Comparison of ENCODE assay signal across 16 cellular contexts in genomic region chr12:56114084-56114483, GRCh38. TPM values are rescaled to one million over a fixed set of nuclear protein-coding genes. Genes with fewer than 3 reads are reported as not detected.
DNase-seq lines count a peak whose midpoint lies in the region; ATAC-seq and TF ChIP-seq lines count a peak whose summit lies in the region.
"Had no signal": no experiment of that assay in that cellular context is flagged by ENCODE, and none has a peak within 500 bp of the region (broad histone marks: within the 10 kb centered on the region; RNA-seq: fewer than 3 reads in every experiment).

No MANE protein-coding gene starts in this region.

- peaks cover 11 to 19% of the 10 kb centered on the region in 2 experiments for H3K4me1 ChIP-seq in HCT116 (ENCODE audit: control insufficient read depth in 1 of 2, insufficient read depth in 2 of 2, low read length in 2 of 2)
- peaks cover 3% of the 10 kb centered on the region for H3K4me1 ChIP-seq in endodermal cell (ENCODE audit: control insufficient read depth, insufficient read depth, low read length)

- H3K79me2 ChIP-seq in HCT116 (ENCODE audit: insufficient read depth, low read length): peaks cover 33% of the 10 kb centered on the region

- no peaks in the 10 kb centered on the region for H4K20me1 ChIP-seq in HCT116 (ENCODE audit: insufficient read depth)

- H3K4me1 Mint-ChIP-seq in activated naive CD8-positive, alpha-beta T cell treated with anti-CD3 and anti-CD28 coated beads, Interleukin-2, amount 10 ng/mL, durations not matched to agents 7 days and 5 days: peaks cover 21% of the 10 kb centered on the region
- peaks cover 13% of the 10 kb centered on the region for H3K4me1 Mint-ChIP-seq in endodermal cell

- ATAC-seq in HCT116: no peak
- no peak for ATAC-seq in activated naive CD8-positive, alpha-beta T cell treated with anti-CD3 and anti-CD28 coated beads, Interleukin-2, amount 10 ng/mL, durations not matched to agents 7 days and 5 days (ENCODE audit: low read depth)
- ATAC-seq: PC-3 had no signal

- peak overlapping the region; percentile 17 for H3K27ac Mint-ChIP-seq in activated naive CD8-positive, alpha-beta T cell treated with anti-CD3 and anti-CD28 coated beads, Interleukin-2, amount 10 ng/mL, durations not matched to agents 7 days and 5 days
- H3K27ac Mint-ChIP-seq in endodermal cell: no peak overlapping the region

- WGBS in endodermal cell (ENCODE audit: insufficient coverage in 1 of 2, insufficient read length in 1 of 2), 2 experiments: 83 to 100% methylated on average over 1 of the region's 1 CpG

- H3K4me3 ChIP-seq in HCT116 (replicated peaks in 1 of 2; ENCODE audit: low read depth in 1 of 2, low read length in 2 of 2): no peak overlapping the region
- H3K4me3 ChIP-seq in endodermal cell (ENCODE audit: low read length): no peak overlapping the region
- H3K4me3 ChIP-seq: dorsolateral prefrontal cortex, stomach had no signal

- TF ChIP-seq RAD21 in HCT116 (IDR thresholded peaks at IDR 0.05; ENCODE audit: low read depth): no peak

- H3K4me3 Mint-ChIP-seq in activated naive CD8-positive, alpha-beta T cell treated with anti-CD3 and anti-CD28 coated beads, Interleukin-2, amount 10 ng/mL, durations not matched to agents 7 days and 5 days: no peak overlapping the region
- H3K4me3 Mint-ChIP-seq in endodermal cell: no peak overlapping the region
- H3K4me3 Mint-ChIP-seq: H9 had no signal

- no peak for TF ChIP-seq CTCF in 22Rv1 (IDR thresholded peaks at IDR 0.05)
- TF ChIP-seq CTCF in HCT116 (IDR thresholded peaks at IDR 0.05 in 2 of 3, conservative IDR thresholded peaks at IDR 0.05 in 1 of 3; ENCODE audit: borderline replicate concordance in 1 of 3, insufficient read depth in 1 of 3, low read depth in 2 of 3, low read length in 2 of 3): no peak
- no peak for TF ChIP-seq CTCF in endodermal cell (conservative IDR thresholded peaks at IDR 0.05)

- H3K9me2 ChIP-seq in HCT116 (ENCODE audit: insufficient read depth): no peaks in the 10 kb centered on the region

- peaks cover 47% of the 10 kb centered on the region for H3K36me3 Mint-ChIP-seq in activated naive CD8-positive, alpha-beta T cell treated with anti-CD3 and anti-CD28 coated beads, Interleukin-2, amount 10 ng/mL, durations not matched to agents 7 days and 5 days
- H3K36me3 Mint-ChIP-seq in endodermal cell (ENCODE audit: low read depth): peaks cover 61% of the 10 kb centered on the region

- H3K4me2 ChIP-seq in HCT116 (ENCODE audit: low read length): no peak overlapping the region

- DNase-seq in HCT116 (ENCODE audit: low read depth, low spot score) (no peak), endodermal cell (no peak), ecto neural progenitor cell (ENCODE audit: low spot score) (no peak), activated gamma-delta T cell (lab: John Stamatoyannopoulos, UW) (no peak)
- no peak for DNase-seq in activated naive CD8-positive, alpha-beta T cell treated with anti-CD3 and anti-CD28 coated beads, Interleukin-2, amount 10 ng/mL, durations not matched to agents 7 days and 5 days
- DNase-seq: BE2C; dorsolateral prefrontal cortex; foreskin fibroblast; H9; midbrain; NCI-H2227 treated with DMSO at 0.1 percent for 48 hours; PC-3; stimulated activated CD4-positive, alpha-beta T cell treated with anti-CD3 and anti-CD28 coated beads, Interleukin-4, amount 100 ng/mL, for 24 hours; stomach; T-helper 9 cell had no signal

- no peaks in the 10 kb centered on the region for H3K27me3 Mint-ChIP-seq in activated naive CD8-positive, alpha-beta T cell treated with anti-CD3 and anti-CD28 coated beads, Interleukin-2, amount 10 ng/mL, durations not matched to agents 7 days and 5 days
- no peaks in the 10 kb centered on the region for H3K27me3 Mint-ChIP-seq in endodermal cell (ENCODE audit: insufficient read depth)

- no TSS peak for BruUV-seq in HCT116 (replicated peaks; lab: Mats Ljungman, UMichigan)

- H3K27me3 ChIP-seq in HCT116 (ENCODE audit: insufficient read depth, low read length): no peaks in the 10 kb centered on the region
- H3K27me3 ChIP-seq in endodermal cell (ENCODE audit: control insufficient read depth, insufficient read depth, low read length, poor library complexity, severe bottlenecking): no peaks in the 10 kb centered on the region
- H3K27me3 ChIP-seq: BE2C, dorsolateral prefrontal cortex, stomach had no signal

- intact Hi-C loops in HCT116 (cut with micrococcal nuclease): loop anchor here (10.0 kb wide), 1 partner anchor 379 kb away; no protein-coding TSS in a partner anchor

- CTCF ChIA-PET in HCT116 (lab: Charles Lee): interaction anchor here (2.2 kb wide), 1 partner anchor 10 kb away, joined by 5 read pairs; the partner anchor contains the start of gene PA2G4

- H3K27ac ChIP-seq in 22Rv1: peak overlapping the region; percentile 99
- peak overlapping the region; percentile 13; the same call in 1 of the 2 replicates for H3K27ac ChIP-seq in HCT116 (ENCODE audit: low read depth, low read length)
- no peak overlapping the region for H3K27ac ChIP-seq in endodermal cell (ENCODE audit: low read depth, low read length)

- H3K36me3 ChIP-seq in HCT116 (ENCODE audit: control insufficient read depth in 1 of 2, insufficient read depth in 2 of 2, low read length in 2 of 2) (peaks cover 30 to 50% of the 10 kb centered on the region in 2 experiments), endodermal cell (ENCODE audit: control insufficient read depth, insufficient read depth, low read length) (peaks cover 58% of the 10 kb centered on the region)

- no peak for TF ChIP-seq POLR2A in HCT116 (IDR thresholded peaks at IDR 0.05; ENCODE audit: borderline replicate concordance, extremely low read depth, insufficient read depth, insufficient read length)

- no peaks in the 10 kb centered on the region for H3K9me3 Mint-ChIP-seq in activated naive CD8-positive, alpha-beta T cell treated with anti-CD3 and anti-CD28 coated beads, Interleukin-2, amount 10 ng/mL, durations not matched to agents 7 days and 5 days
- H3K9me3 Mint-ChIP-seq in endodermal cell: no peaks in the 10 kb centered on the region

- RAD21 ChIA-PET in HCT116 (lab: Charles Lee; ENCODE audit: low non-redundant PET in 1 of 2, low total read pairs in 2 of 2, uncharacterized antibody in 2 of 2, unreplicated experiment in 2 of 2): no interaction called here

- no peaks in the 10 kb centered on the region for H3K9me3 ChIP-seq in HCT116 (ENCODE audit: control insufficient read depth in 1 of 2, insufficient read depth in 1 of 2, low read depth in 1 of 2, low read length in 2 of 2)
- H3K9me3 ChIP-seq in endodermal cell (ENCODE audit: control insufficient read depth, low read length): no peaks in the 10 kb centered on the region
- H3K9me3 ChIP-seq: BE2C, stomach had no signal

- no peak overlapping the region for H2AFZ ChIP-seq in HCT116 (ENCODE audit: low read depth, low read length, poor library complexity, severe bottlenecking)

- POLR2A ChIA-PET in HCT116 (lab: Charles Lee): interaction anchor here (1.5 to 2.6 kb wide), 2 partner anchors 10 to 15 kb away, joined by 3 to 16 read pairs; partner anchors contain the start of gene PA2G4
- POLR2A ChIA-PET in activated naive CD8-positive, alpha-beta T cell treated with anti-CD3 and anti-CD28 coated beads, Interleukin-2, amount 10 ng/mL, durations not matched to agents 7 days and 5 days (lab: Charles Lee): interaction anchor here (1.9 kb wide), 1 partner anchor 10 kb away, joined by 18 read pairs; the partner anchor contains the start of gene PA2G4

- H3K9ac ChIP-seq in HCT116 (ENCODE audit: low read length) (0 out of 2 replicates have a peak overlapping the region, but pooled peaks have one; percentile 1), endodermal cell (ENCODE audit: extremely low read depth, low read length, poor library complexity, severe bottlenecking) (no peak overlapping the region)

TF ChIP-seq in HCT116, 20 proteins besides CTCF, POLR2A, EP300 and RAD21 (continues in another document):
- TF ChIP-seq CEBPB (IDR thresholded peaks at IDR 0.05; ENCODE audit: low read depth) (no peak), ATF3 (IDR thresholded peaks at IDR 0.05) (no peak)

RNA-seq across cellular contexts. Expression of gene RPL41, which starts 2.3 kb away (rescaled TPM):
- total RNA-seq in HCT116 (2021; ENCODE audit: unreplicated experiment): 4,327 TPM
- polyA plus RNA-seq in HCT116 (2012): 11,465 and 11,614 TPM in 2 replicates
- total RNA-seq in activated naive CD8-positive, alpha-beta T cell treated with anti-CD3 and anti-CD28 coated beads, Interleukin-2, amount 10 ng/mL, durations not matched to agents 7 days and 5 days: 1,000 to 10,000 TPM; 4,462 to 4,551 TPM
- 1,000 to 10,000 TPM; 4,305 to 4,379 TPM for total RNA-seq in endodermal cell
- 4,554 TPM for polyA plus RNA-seq in endodermal cell (2013, experiment 1 of 2)
- polyA plus RNA-seq in endodermal cell (2013, experiment 2 of 2): 4,086 TPM

RNA-seq across cellular contexts. Expression of gene ZC3H10, which starts 4.0 kb away (rescaled TPM):
- total RNA-seq in HCT116 (2021; ENCODE audit: unreplicated experiment): 8.7 TPM
- polyA plus RNA-seq in HCT116 (2012): 3.6 and 3.7 TPM in 2 replicates
- total RNA-seq in activated naive CD8-positive, alpha-beta T cell treated with anti-CD3 and anti-CD28 coated beads, Interleukin-2, amount 10 ng/mL, durations not matched to agents 7 days and 5 days: 10 to 100 TPM; 10.6 to 12.0 TPM
- total RNA-seq in endodermal cell: 1 to 10 TPM; 7.9 to 9.1 TPM
- polyA plus RNA-seq in endodermal cell (2013, experiment 1 of 2): 6.1 TPM
- polyA plus RNA-seq in endodermal cell (2013, experiment 2 of 2): 4.3 TPM

RNA-seq across cellular contexts. Expression of gene PA2G4, which starts 9.7 kb away (rescaled TPM):
- total RNA-seq in HCT116 (2021; ENCODE audit: unreplicated experiment) (302 TPM), endodermal cell (100 to 1,000 TPM; 128 to 161 TPM)
- polyA plus RNA-seq in HCT116 (2012): 297 and 338 TPM in 2 replicates
- total RNA-seq in activated naive CD8-positive, alpha-beta T cell treated with anti-CD3 and anti-CD28 coated beads, Interleukin-2, amount 10 ng/mL, durations not matched to agents 7 days and 5 days: 100 to 1,000 TPM; 226 to 227 TPM
- polyA plus RNA-seq in endodermal cell (2013, experiment 1 of 2): 155 TPM
- 147 TPM for polyA plus RNA-seq in endodermal cell (2013, experiment 2 of 2)

RNA-seq across cellular contexts. Expression of gene ESYT1, which starts 14.0 kb away (rescaled TPM):
- total RNA-seq in HCT116 (2021; ENCODE audit: unreplicated experiment): 80.9 TPM
- polyA plus RNA-seq in HCT116 (2012): 67.3 and 87.6 TPM in 2 replicates
- total RNA-seq in activated naive CD8-positive, alpha-beta T cell treated with anti-CD3 and anti-CD28 coated beads, Interleukin-2, amount 10 ng/mL, durations not matched to agents 7 days and 5 days: 100 to 1,000 TPM; 251 TPM
- 100 to 1,000 TPM in 1 of 2 donors, 10 to 100 TPM in 1; 97.0 to 118 TPM for total RNA-seq in endodermal cell
- polyA plus RNA-seq in endodermal cell (2013, experiment 1 of 2): 55.5 TPM
- 64.1 TPM for polyA plus RNA-seq in endodermal cell (2013, experiment 2 of 2)

RNA-seq across cellular contexts. Expression of gene ERBB3, which starts 34.1 kb away (rescaled TPM):
- total RNA-seq in HCT116 (2021; ENCODE audit: unreplicated experiment): 39.7 TPM
- 31.7 and 32.9 TPM in 2 replicates for polyA plus RNA-seq in HCT116 (2012)
- 1 to 10 TPM; 7.1 to 8.1 TPM for total RNA-seq in activated naive CD8-positive, alpha-beta T cell treated with anti-CD3 and anti-CD28 coated beads, Interleukin-2, amount 10 ng/mL, durations not matched to agents 7 days and 5 days
- total RNA-seq in endodermal cell: 10 to 100 TPM; 45.7 to 51.8 TPM
- 41.7 TPM for polyA plus RNA-seq in endodermal cell (2013, experiment 1 of 2)
- polyA plus RNA-seq in endodermal cell (2013, experiment 2 of 2): 35.4 TPM
